ENCODE assay signal across 24 cellular contexts in genomic region chr4:144501231-144501780, GRCh38.
"Had no signal": no experiment of that assay in that cellular context is flagged by ENCODE, and none has a peak within 500 bp of the region (broad histone marks: within the 10 kb centered on the region; RNA-seq: fewer than 3 reads in every experiment).

No MANE protein-coding gene starts in this region.

- H3K9me3 ChIP-seq: adrenal gland, ascending aorta, esophagus squamous epithelium, mucosa of descending colon, right lobe of liver, uterus had no signal

- H3K9ac ChIP-seq: parathyroid adenoma had no signal

- H3K27me3 ChIP-seq: adrenal gland, ascending aorta, esophagus squamous epithelium, heart right ventricle, right lobe of liver, stomach, uterus had no signal

- ATAC-seq: activated T-cell treated with anti-CD3 and anti-CD28 coated beads, Interleukin-2, amount 50 U/mL, for 4 hours; heart right ventricle; left colon; mucosa of descending colon; right lobe of liver; stimulated activated memory B cell treated with anti-CD40 and anti-IgM and Interleukin-4, amounts not matched to agents 10 μg/mL and 1 μg/mL and 100 μg/mL, for 72 hours; WTC11 had no signal

- H3K4me3 ChIP-seq: adrenal gland, ascending aorta, coronary artery, esophagus squamous epithelium, heart right ventricle, mucosa of descending colon, right lobe of liver, smooth muscle cell, stomach, uterus had no signal

- H3K4me1 ChIP-seq: adrenal gland, ascending aorta, esophagus squamous epithelium, heart right ventricle, parathyroid adenoma, right lobe of liver, stomach, uterus had no signal

- DNase-seq: activated CD8-positive, alpha-beta memory T cell treated with anti-CD3 and anti-CD28 coated beads, Interleukin-2, amount 50 U/mL, for 4 hours; activated naive CD4-positive, alpha-beta T cell; activated T-cell treated with anti-CD3 and anti-CD28 coated beads, Interleukin-2, amount 50 U/mL, for 4 hours; adrenal gland; esophagus squamous epithelium; heart right ventricle; islet precursor cell; left colon; mesendoderm; mucosa of descending colon; nephron progenitor cell; nucleus accumbens; right lobe of liver; stimulated activated CD4-positive, alpha-beta T cell treated with anti-CD3 and anti-CD28 coated beads, Interleukin-15, amount 100 ng/mL, for 24 hours; stomach; T-helper 9 cell; trophoblast cell; uterus had no signal

- H3K36me3 ChIP-seq: adrenal gland, ascending aorta, esophagus squamous epithelium, heart right ventricle, right lobe of liver, stomach, uterus had no signal

- H3K27ac ChIP-seq: adrenal gland, ascending aorta, coronary artery, esophagus squamous epithelium, heart right ventricle, parathyroid adenoma, right lobe of liver, stomach, uterus had no signal

- H3K4me2 ChIP-seq: smooth muscle cell had no signal

- H3K79me2 ChIP-seq: parathyroid adenoma had no signal

- H2AFZ ChIP-seq: parathyroid adenoma had no signal
